37 cellular contexts compared by ENCODE assay signal in the genomic region with DNA sequence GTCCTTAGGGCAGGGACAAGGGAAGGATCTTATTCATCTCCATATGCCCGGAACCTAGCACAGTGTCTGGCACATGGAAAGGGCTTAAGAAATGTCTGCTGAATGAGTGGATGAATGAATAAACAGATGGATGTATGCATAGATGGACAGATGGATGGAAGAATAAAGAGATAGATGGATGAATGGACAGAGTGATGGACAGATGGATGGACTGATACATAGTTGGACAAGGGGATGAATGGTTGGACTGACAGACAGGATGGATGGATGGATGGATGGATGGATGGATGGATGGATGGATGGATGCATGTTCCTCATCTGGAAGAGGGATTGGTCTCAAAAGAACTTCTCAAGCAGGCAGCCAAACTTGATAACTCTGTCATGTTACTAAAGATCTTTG.
"Had no signal": no experiment of that assay in that cellular context is flagged by ENCODE, and none has a peak within 500 bp of the region (broad histone marks: within the 10 kb centered on the region; RNA-seq: fewer than 3 reads in every experiment).

No MANE protein-coding gene starts in this region.

- DNase-seq: activated B cell treated with CpG ODN at 0.5 μM for 24 hours; activated CD4-positive, alpha-beta memory T cell treated with anti-CD3 and anti-CD28 coated beads for 36 hours; activated CD4-positive, alpha-beta T cell treated with anti-CD3 and anti-CD28 coated beads for 4 hours; activated CD4-positive, alpha-beta T cell treated with anti-CD3 and anti-CD28 coated beads, Interleukin-2, amount 10 ng/mL, durations not matched to agents 24 days and 14 days; activated CD4-positive, alpha-beta T cell treated with anti-CD3 and anti-CD28 coated beads, Interleukin-2, amount 50 U/mL, for 1 hour; activated CD4-positive, alpha-beta T cell treated with anti-CD3 and anti-CD28 coated beads, Interleukin-2, amount 50 U/mL, for 4 hours; activated CD8-positive, alpha-beta memory T cell treated with anti-CD3 and anti-CD28 coated beads, Interleukin-2, amount 50 U/mL, for 4 hours; activated CD8-positive, alpha-beta T cell treated with anti-CD3 and anti-CD28 coated beads for 36 hours; activated gamma-delta T cell treated with Interleukin-2 at 50 U/mL for 16 hours; activated naive CD4-positive, alpha-beta T cell; activated naive CD4-positive, alpha-beta T cell treated with anti-CD3 and anti-CD28 coated beads for 36 hours; activated naive CD4-positive, alpha-beta T cell treated with anti-CD3 and anti-CD28 coated beads, Interleukin-2, amount 50 U/mL, for 16 hours; activated naive CD8-positive, alpha-beta T cell treated with anti-CD3 and anti-CD28 coated beads for 36 hours; activated T-cell treated with anti-CD3 and anti-CD28 coated beads for 4 hours; activated T-cell treated with anti-CD3 and anti-CD28 coated beads, Interleukin-2, amount 50 U/mL, for 1 hour; activated T-cell treated with anti-CD3 and anti-CD28 coated beads, Interleukin-2, amount 50 U/mL, for 4 hours; activated T-cell treated with anti-CD3 and anti-CD28 coated beads, Interleukin-2, amount 50 U/mL, for 72 hours; adrenal gland; amniotic stem cell; aorta; body of pancreas; brain microvascular endothelial cell; central memory CD4-positive, alpha-beta T cell; SW 1271; T-helper 1 cell; T-helper 2 cell; T-helper 9 cell had no signal

- H3K27me3 ChIP-seq: adrenal gland, body of pancreas, cardiac muscle cell had no signal

- H3K36me3 Mint-ChIP-seq: activated CD4-positive, alpha-beta memory T cell treated with anti-CD3 and anti-CD28 coated beads for 36 hours; activated naive CD4-positive, alpha-beta T cell treated with anti-CD3 and anti-CD28 coated beads, Interleukin-2, amount 50 U/mL, for 72 hours; activated naive CD8-positive, alpha-beta T cell treated with anti-CD3 and anti-CD28 coated beads for 36 hours had no signal

- H3K4me1 ChIP-seq: breast epithelium had no signal

- H3K27ac ChIP-seq: adrenal gland, body of pancreas, brain microvascular endothelial cell, breast epithelium, cardiac muscle cell, VCaP had no signal

- H3K4me3 ChIP-seq: adrenal gland, body of pancreas, breast epithelium, cardiac muscle cell had no signal

- H3K4me3 Mint-ChIP-seq: activated B cell treated with CpG ODN at 0.5 μM for 24 hours; activated CD4-positive, alpha-beta memory T cell treated with anti-CD3 and anti-CD28 coated beads for 36 hours; activated CD4-positive, alpha-beta T cell treated with anti-CD3 and anti-CD28 coated beads, Interleukin-2, amount 10 ng/mL, durations not matched to agents 24 days and 14 days; activated CD8-positive, alpha-beta T cell treated with anti-CD3 and anti-CD28 coated beads for 36 hours; activated naive CD4-positive, alpha-beta T cell treated with anti-CD3 and anti-CD28 coated beads for 36 hours; activated naive CD8-positive, alpha-beta T cell treated with anti-CD3 and anti-CD28 coated beads for 36 hours; activated T-cell treated with anti-CD3 and anti-CD28 coated beads, Interleukin-2, amount 50 U/mL, for 4 hours; activated T-cell treated with anti-CD3 and anti-CD28 coated beads, Interleukin-2, amount 50 U/mL, for 72 hours; activated T-helper 1 cell treated with anti-CD3 and anti-CD28 coated beads, Interleukin-12 subunit alpha, Interleukin-12 subunit beta, Interleukin-2, Interleukin-4 antibody, amounts not matched to agents 30 ng/mL and 10 ng/mL and 1 ng/mL, durations not matched to agents 14 hours and 24 hours and 36 hours; activated T-helper 17 cell treated with anti-CD3 and anti-CD28 coated beads, Interleukin-2, amount 50 U/mL, for 72 hours; T-helper 1 cell treated with Interleukin-12 subunit alpha and Interleukin-12 subunit beta and Interleukin-4 antibody, amounts not matched to agents 30 μg/mL and 1 μg/mL, for 36 hours; T-helper 2 cell treated with Interferon-gamma antibody and Interleukin-4, amounts not matched to agents 5 μg/mL and 100 μg/mL, for 36 hours had no signal

- ATAC-seq: activated CD8-positive, alpha-beta T cell treated with anti-CD3 and anti-CD28 coated beads for 36 hours; activated naive CD4-positive, alpha-beta T cell treated with anti-CD3 and anti-CD28 coated beads, Interleukin-2, amount 50 U/mL, for 72 hours; activated T-cell treated with anti-CD3 and anti-CD28 coated beads, Interleukin-2, amount 50 U/mL, for 4 hours; activated T-cell treated with anti-CD3 and anti-CD28 coated beads, Interleukin-2, amount 50 U/mL, for 72 hours; activated T-helper 17 cell treated with anti-CD3 and anti-CD28 coated beads, Interleukin-2, amount 50 U/mL, for 72 hours; body of pancreas had no signal

- H3K9me3 ChIP-seq: adrenal gland, body of pancreas, breast epithelium had no signal

- H3K4me1 Mint-ChIP-seq: activated B cell treated with CpG ODN at 0.5 μM for 24 hours; activated CD4-positive, alpha-beta T cell treated with anti-CD3 and anti-CD28 coated beads, Interleukin-2, amount 10 ng/mL, durations not matched to agents 24 days and 14 days; activated naive CD8-positive, alpha-beta T cell treated with anti-CD3 and anti-CD28 coated beads for 36 hours; activated T-helper 17 cell treated with anti-CD3 and anti-CD28 coated beads, Interleukin-2, amount 50 U/mL, for 72 hours had no signal

- H3K36me3 ChIP-seq: adrenal gland, brain microvascular endothelial cell, breast epithelium, cardiac muscle cell had no signal

- H3K9me3 Mint-ChIP-seq: activated B cell treated with CpG ODN at 0.5 μM for 24 hours; activated CD4-positive, alpha-beta memory T cell treated with anti-CD3 and anti-CD28 coated beads for 36 hours; activated CD4-positive, alpha-beta T cell treated with anti-CD3 and anti-CD28 coated beads, Interleukin-2, amount 10 ng/mL, durations not matched to agents 24 days and 14 days; activated CD8-positive, alpha-beta T cell treated with anti-CD3 and anti-CD28 coated beads for 36 hours; activated naive CD4-positive, alpha-beta T cell treated with anti-CD3 and anti-CD28 coated beads for 36 hours; activated naive CD4-positive, alpha-beta T cell treated with anti-CD3 and anti-CD28 coated beads, Interleukin-2, amount 50 U/mL, for 72 hours; activated naive CD8-positive, alpha-beta T cell treated with anti-CD3 and anti-CD28 coated beads for 36 hours; activated T-cell treated with anti-CD3 and anti-CD28 coated beads, Interleukin-2, amount 50 U/mL, for 4 hours; activated T-cell treated with anti-CD3 and anti-CD28 coated beads, Interleukin-2, amount 50 U/mL, for 72 hours; activated T-helper 1 cell treated with anti-CD3 and anti-CD28 coated beads, Interleukin-12 subunit alpha, Interleukin-12 subunit beta, Interleukin-2, Interleukin-4 antibody, amounts not matched to agents 30 ng/mL and 10 ng/mL and 1 ng/mL, durations not matched to agents 14 hours and 24 hours and 36 hours; activated T-helper 17 cell treated with anti-CD3 and anti-CD28 coated beads, Interleukin-2, amount 50 U/mL, for 72 hours; T-helper 1 cell treated with Interleukin-12 subunit alpha and Interleukin-12 subunit beta and Interleukin-4 antibody, amounts not matched to agents 30 μg/mL and 1 μg/mL, for 36 hours; T-helper 2 cell treated with Interferon-gamma antibody and Interleukin-4, amounts not matched to agents 5 μg/mL and 100 μg/mL, for 36 hours had no signal

- FAIRE-seq: astrocyte, TTC549 had no signal

- H3K27ac Mint-ChIP-seq: activated B cell treated with CpG ODN at 0.5 μM for 24 hours; activated CD4-positive, alpha-beta memory T cell treated with anti-CD3 and anti-CD28 coated beads for 36 hours; activated CD4-positive, alpha-beta T cell treated with anti-CD3 and anti-CD28 coated beads, Interleukin-2, amount 10 ng/mL, durations not matched to agents 24 days and 14 days; activated CD8-positive, alpha-beta T cell treated with anti-CD3 and anti-CD28 coated beads for 36 hours; activated naive CD4-positive, alpha-beta T cell treated with anti-CD3 and anti-CD28 coated beads for 36 hours; activated naive CD4-positive, alpha-beta T cell treated with anti-CD3 and anti-CD28 coated beads, Interleukin-2, amount 50 U/mL, for 72 hours; activated naive CD8-positive, alpha-beta T cell treated with anti-CD3 and anti-CD28 coated beads for 36 hours; activated T-cell treated with anti-CD3 and anti-CD28 coated beads, Interleukin-2, amount 50 U/mL, for 72 hours; activated T-helper 1 cell treated with anti-CD3 and anti-CD28 coated beads, Interleukin-12 subunit alpha, Interleukin-12 subunit beta, Interleukin-2, Interleukin-4 antibody, amounts not matched to agents 30 ng/mL and 10 ng/mL and 1 ng/mL, durations not matched to agents 14 hours and 24 hours and 36 hours; activated T-helper 17 cell treated with anti-CD3 and anti-CD28 coated beads, Interleukin-2, amount 50 U/mL, for 72 hours; T-helper 1 cell treated with Interleukin-12 subunit alpha and Interleukin-12 subunit beta and Interleukin-4 antibody, amounts not matched to agents 30 μg/mL and 1 μg/mL, for 36 hours; T-helper 2 cell treated with Interferon-gamma antibody and Interleukin-4, amounts not matched to agents 5 μg/mL and 100 μg/mL, for 36 hours had no signal
